12 cellular contexts compared by ENCODE assay signal in genomic region chr1:113808450-113809195, GRCh38. TPM values are rescaled to one million over a fixed set of nuclear protein-coding genes. Genes with fewer than 3 reads are reported as not detected.
A peak's percentile ranks its signal among the peaks of the same experiment; 100 is the strongest.
DNase-seq lines count a peak whose midpoint lies in the region; ATAC-seq and TF ChIP-seq lines count a peak whose summit lies in the region.
"Had no signal": no experiment of that assay in that cellular context is flagged by ENCODE, and none has a peak within 500 bp of the region (broad histone marks: within the 10 kb centered on the region; RNA-seq: fewer than 3 reads in every experiment).

No MANE protein-coding gene starts in this region.

- H3K27ac Mint-ChIP-seq in activated naive CD4-positive, alpha-beta T cell treated with anti-CD3 and anti-CD28 coated beads, Interleukin-2, amount 10 ng/mL, durations not matched to agents 7 days and 5 days, result peak overlapping the region; percentile 24
- H3K27ac Mint-ChIP-seq in activated naive CD4-positive, alpha-beta T cell treated with anti-CD3 and anti-CD28 coated beads, Interleukin-2, amount 50 U/mL, for 72 hours, result peak overlapping the region in 1 of 2 donors; percentile 84
- H3K27ac Mint-ChIP-seq in activated CD8-positive, alpha-beta T cell treated with anti-CD3 and anti-CD28 coated beads for 36 hours, result peak overlapping the region; percentile 42
- H3K27ac Mint-ChIP-seq in type B pancreatic cell, result peak overlapping the region; percentile 42

- H3K4me1 ChIP-seq in hepatocyte (ENCODE audit: insufficient read depth), result peaks cover 20% of the 10 kb centered on the region

- H3K4me3 ChIP-seq in hepatocyte, result no peak overlapping the region

- H3K27ac ChIP-seq in hepatocyte, result peak overlapping the region; percentile 86

- H3K36me3 ChIP-seq in hepatocyte (replicated peaks; ENCODE audit: insufficient read depth, low read depth), result no peaks in the 10 kb centered on the region
- H3K36me3 ChIP-seq: left lung, Peyer's patch had no signal

- peaks cover 43% of the 10 kb centered on the region for H3K36me3 Mint-ChIP-seq in activated naive CD4-positive, alpha-beta T cell treated with anti-CD3 and anti-CD28 coated beads, Interleukin-2, amount 10 ng/mL, durations not matched to agents 7 days and 5 days
- peaks cover 8 to 33% of the 10 kb centered on the region in 2 donors for H3K36me3 Mint-ChIP-seq in activated naive CD4-positive, alpha-beta T cell treated with anti-CD3 and anti-CD28 coated beads, Interleukin-2, amount 50 U/mL, for 72 hours
- H3K36me3 Mint-ChIP-seq in activated CD8-positive, alpha-beta T cell treated with anti-CD3 and anti-CD28 coated beads for 36 hours (ENCODE audit: low read depth), result peaks cover 20% of the 10 kb centered on the region
- peaks cover 20% of the 10 kb centered on the region for H3K36me3 Mint-ChIP-seq in type B pancreatic cell

- no peaks in the 10 kb centered on the region for H3K9me3 Mint-ChIP-seq in activated naive CD4-positive, alpha-beta T cell treated with anti-CD3 and anti-CD28 coated beads, Interleukin-2, amount 10 ng/mL, durations not matched to agents 7 days and 5 days
- no peaks in the 10 kb centered on the region for H3K9me3 Mint-ChIP-seq in activated naive CD4-positive, alpha-beta T cell treated with anti-CD3 and anti-CD28 coated beads, Interleukin-2, amount 50 U/mL, for 72 hours
- H3K9me3 Mint-ChIP-seq in activated CD8-positive, alpha-beta T cell treated with anti-CD3 and anti-CD28 coated beads for 36 hours, result no peaks in the 10 kb centered on the region
- H3K9me3 Mint-ChIP-seq in type B pancreatic cell, result no peaks in the 10 kb centered on the region

- POLR2A ChIA-PET in activated CD8-positive, alpha-beta T cell treated with anti-CD3 and anti-CD28 coated beads for 36 hours (lab: Charles Lee), result interaction anchor here (1.1 kb wide), 1 partner anchor 28 kb away, joined by 4 read pairs; no protein-coding TSS in a partner anchor

- H3K9me2 ChIP-seq in hepatocyte (replicated peaks; ENCODE audit: insufficient read depth), result no peaks in the 10 kb centered on the region

- H3K4me2 ChIP-seq in hepatocyte, result peak overlapping the region; percentile 81

- TF ChIP-seq CTCF in activated CD8-positive, alpha-beta T cell treated with anti-CD3 and anti-CD28 coated beads for 36 hours (IDR thresholded peaks at IDR 0.05), result no peak
- TF ChIP-seq CTCF in hepatocyte (IDR thresholded peaks at IDR 0.05; ENCODE audit: poor library complexity) (no peak), type B pancreatic cell (conservative IDR thresholded peaks at IDR 0.05) (no peak)

- H3K27me3 ChIP-seq in hepatocyte, result no peaks in the 10 kb centered on the region
- H3K27me3 ChIP-seq: left lung, Peyer's patch had no signal

- 93% methylated on average over 4 of the region's 4 CpGs for WGBS in hepatocyte (ENCODE audit: low lambda C conversion rate, missing lambda C conversion rate)

- CTCF ChIA-PET in activated naive CD4-positive, alpha-beta T cell treated with anti-CD3 and anti-CD28 coated beads, Interleukin-2, amount 10 ng/mL, durations not matched to agents 7 days and 5 days (lab: Charles Lee), result no interaction called here
- CTCF ChIA-PET in activated CD8-positive, alpha-beta T cell treated with anti-CD3 and anti-CD28 coated beads for 36 hours (lab: Charles Lee), result no interaction called here

- H3K4me1 Mint-ChIP-seq in activated naive CD4-positive, alpha-beta T cell treated with anti-CD3 and anti-CD28 coated beads, Interleukin-2, amount 10 ng/mL, durations not matched to agents 7 days and 5 days, result peaks cover 53% of the 10 kb centered on the region
- H3K4me1 Mint-ChIP-seq in activated CD8-positive, alpha-beta T cell treated with anti-CD3 and anti-CD28 coated beads for 36 hours (ENCODE audit: low read depth), result peaks cover 58% of the 10 kb centered on the region
- H3K4me1 Mint-ChIP-seq in type B pancreatic cell (ENCODE audit: unreplicated experiment), result peaks cover 27% of the 10 kb centered on the region

- no peak for ATAC-seq in activated naive CD4-positive, alpha-beta T cell treated with anti-CD3 and anti-CD28 coated beads, Interleukin-2, amount 50 U/mL, for 72 hours
- no peak for ATAC-seq in activated CD8-positive, alpha-beta T cell treated with anti-CD3 and anti-CD28 coated beads for 36 hours
- no peak for ATAC-seq in HG02798 (IDR thresholded peaks at IDR 0.05; ENCODE audit: poor library complexity, unreplicated experiment)
- ATAC-seq in esophagus mucosa, result no peak
- ATAC-seq: left lung, right cardiac atrium had no signal

- no peaks in the 10 kb centered on the region for H3K9me3 ChIP-seq in hepatocyte (ENCODE audit: low read depth)
- H3K9me3 ChIP-seq: left lung, Peyer's patch had no signal

- peaks cover 7% of the 10 kb centered on the region for H4K20me1 ChIP-seq in hepatocyte (ENCODE audit: insufficient read depth, poor library complexity, severe bottlenecking)

- DNase-seq in activated naive CD4-positive, alpha-beta T cell treated with anti-CD3 and anti-CD28 coated beads, Interleukin-2, amount 10 ng/mL, durations not matched to agents 7 days and 5 days, result no peak
- DNase-seq in activated naive CD4-positive, alpha-beta T cell treated with anti-CD3 and anti-CD28 coated beads, Interleukin-2, amount 50 U/mL, for 72 hours (ENCODE audit: low spot score in 2 of 2), result no peak
- no peak for DNase-seq in activated CD8-positive, alpha-beta T cell treated with anti-CD3 and anti-CD28 coated beads for 36 hours
- no peak for DNase-seq in hepatocyte (ENCODE audit: low spot score)
- DNase-seq in type B pancreatic cell (ENCODE audit: extremely low spot score, unreplicated experiment), result no peak
- DNase-seq in ecto neural progenitor cell (ENCODE audit: low spot score), result no peak
- DNase-seq: left lung, NCI-H1694, Peyer's patch, right cardiac atrium had no signal

- H3K79me2 ChIP-seq in hepatocyte, result peaks cover 79% of the 10 kb centered on the region

- H3K27me3 Mint-ChIP-seq in activated naive CD4-positive, alpha-beta T cell treated with anti-CD3 and anti-CD28 coated beads, Interleukin-2, amount 10 ng/mL, durations not matched to agents 7 days and 5 days, result peaks cover 4% of the 10 kb centered on the region
- H3K27me3 Mint-ChIP-seq in activated CD8-positive, alpha-beta T cell treated with anti-CD3 and anti-CD28 coated beads for 36 hours, result no peaks in the 10 kb centered on the region
- H3K27me3 Mint-ChIP-seq in type B pancreatic cell, result no peaks in the 10 kb centered on the region

- intact Hi-C loops in activated CD8-positive, alpha-beta T cell treated with anti-CD3 and anti-CD28 coated beads for 36 hours (cut with micrococcal nuclease), result no loop called here

- H3K4me3 Mint-ChIP-seq in activated naive CD4-positive, alpha-beta T cell treated with anti-CD3 and anti-CD28 coated beads, Interleukin-2, amount 10 ng/mL, durations not matched to agents 7 days and 5 days, result peak overlapping the region; percentile 43
- H3K4me3 Mint-ChIP-seq in activated CD8-positive, alpha-beta T cell treated with anti-CD3 and anti-CD28 coated beads for 36 hours, result peak overlapping the region; percentile 96
- peak overlapping the region; percentile 71 for H3K4me3 Mint-ChIP-seq in type B pancreatic cell

- H2AFZ ChIP-seq in hepatocyte, result no peak overlapping the region

RNA-seq across cellular contexts. Expression of gene RSBN1, which starts 3.7 kb away (rescaled TPM):
- total RNA-seq in activated naive CD4-positive, alpha-beta T cell treated with anti-CD3 and anti-CD28 coated beads, Interleukin-2, amount 50 U/mL, for 72 hours, result 10 to 100 TPM; 21.6 to 28.3 TPM
- total RNA-seq in activated CD8-positive, alpha-beta T cell treated with anti-CD3 and anti-CD28 coated beads for 36 hours, result 10 to 100 TPM; 25.6 to 28.3 TPM
- 20.3 and 21.8 TPM in 2 replicates for total RNA-seq in hepatocyte
- 10.2 and 12.8 TPM in 2 replicates for polyA plus RNA-seq in hepatocyte
- total RNA-seq in type B pancreatic cell (ENCODE audit: low replicate concordance), result 18.8 and 21.2 TPM in 2 replicates
- 9.6 TPM for total RNA-seq in esophagus mucosa

RNA-seq across cellular contexts. Expression of gene PHTF1, which starts 49.3 kb away (rescaled TPM):
- total RNA-seq in activated naive CD4-positive, alpha-beta T cell treated with anti-CD3 and anti-CD28 coated beads, Interleukin-2, amount 50 U/mL, for 72 hours, result 10 to 100 TPM; 17.0 to 24.5 TPM
- 10 to 100 TPM; 13.1 to 14.4 TPM for total RNA-seq in activated CD8-positive, alpha-beta T cell treated with anti-CD3 and anti-CD28 coated beads for 36 hours
- total RNA-seq in hepatocyte (19.6 and 27.6 TPM in 2 replicates), type B pancreatic cell (ENCODE audit: low replicate concordance) (17.7 and 27.1 TPM in 2 replicates), esophagus mucosa (3.4 TPM)
- polyA plus RNA-seq in hepatocyte, result 19.4 and 22.9 TPM in 2 replicates

Comparison
In these comparisons a context has a peak if more than half of its experiments do, and no peak if none do; other contexts are left out.
1. H3K4me3 Mint-ChIP-seq: peak in every context shown above with its lines; median percentile 96 in activated CD8-positive, alpha-beta T cell treated with anti-CD3 and anti-CD28 coated beads for 36 hours; 71 in type B pancreatic cell; 43 in activated naive CD4-positive, alpha-beta T cell treated with anti-CD3 and anti-CD28 coated beads, Interleukin-2, amount 10 ng/mL, durations not matched to agents 7 days and 5 days.